ENCODE assay signal across 8 cellular contexts in genomic region chr5:100901851-100902341, GRCh38. TPM values are rescaled to one million over a fixed set of nuclear protein-coding genes. Genes with fewer than 3 reads are reported as not detected.
DNase-seq lines count a peak whose midpoint lies in the region; ATAC-seq lines count a peak whose summit lies in the region.

No MANE protein-coding gene starts in this region.

- intact Hi-C loops in right cardiac atrium (cut with DNase I) = loop anchor here in 1 of 4 donors (10.0 kb wide), 1 partner anchor 77 kb away; no protein-coding TSS in a partner anchor
- intact Hi-C loops in sciatic nerve (cut with DNase I) = no loop called here

- no peaks in the 10 kb centered on the region for H3K27me3 Mint-ChIP-seq in activated naive CD8-positive, alpha-beta T cell treated with anti-CD3 and anti-CD28 coated beads for 36 hours

- H3K9me3 ChIP-seq in right cardiac atrium (ENCODE audit: control insufficient read depth, low read length) = no peaks in the 10 kb centered on the region

- DNase-seq in activated gamma-delta T cell treated with Interleukin-2 at 50 U/mL for 16 hours (peak; percentile 63), activated gamma-delta T cell (lab: John Stamatoyannopoulos, UW) (no peak), SIG-M5 (lab: John Stamatoyannopoulos, UW) (peak; percentile 90), right cardiac atrium (peak in 2 of 3 donors; percentile 31 to 67), sciatic nerve (ENCODE audit: low spot score) (peak; percentile 50), ureter (ENCODE audit: low spot score) (no peak), D341Med (ENCODE audit: low spot score) (no peak)
- peak; percentile 64 for DNase-seq in activated naive CD8-positive, alpha-beta T cell treated with anti-CD3 and anti-CD28 coated beads for 36 hours

- peak overlapping the region; percentile 97 for H3K4me3 Mint-ChIP-seq in activated naive CD8-positive, alpha-beta T cell treated with anti-CD3 and anti-CD28 coated beads for 36 hours

- H3K36me3 Mint-ChIP-seq in activated naive CD8-positive, alpha-beta T cell treated with anti-CD3 and anti-CD28 coated beads for 36 hours = peaks cover 17% of the 10 kb centered on the region

- no peaks in the 10 kb centered on the region for H3K4me1 ChIP-seq in right cardiac atrium (ENCODE audit: control insufficient read depth, insufficient read depth, low read length)

- WGBS in right cardiac atrium = 3% methylated on average over 9 of the region's 9 CpGs

- peak overlapping the region; percentile 78 for H3K27ac ChIP-seq in right cardiac atrium (ENCODE audit: low read length)

- H3K4me3 ChIP-seq in right cardiac atrium (ENCODE audit: low read length) = peak overlapping the region; percentile 63

- ATAC-seq in right cardiac atrium (peak; percentile 72 to 81), sciatic nerve (peak; percentile 57)

- no peaks in the 10 kb centered on the region for H3K27me3 ChIP-seq in right cardiac atrium (ENCODE audit: control insufficient read depth, insufficient read depth)

- peak overlapping the region; percentile 99 for H3K27ac Mint-ChIP-seq in activated naive CD8-positive, alpha-beta T cell treated with anti-CD3 and anti-CD28 coated beads for 36 hours

- peaks cover 43% of the 10 kb centered on the region for H3K4me1 Mint-ChIP-seq in activated naive CD8-positive, alpha-beta T cell treated with anti-CD3 and anti-CD28 coated beads for 36 hours

- H3K9me3 Mint-ChIP-seq in activated naive CD8-positive, alpha-beta T cell treated with anti-CD3 and anti-CD28 coated beads for 36 hours = no peaks in the 10 kb centered on the region

RNA-seq across cellular contexts. Expression of gene ST8SIA4, which starts 1.2 kb away (rescaled TPM):
- 10 to 100 TPM; 14.6 to 17.3 TPM for total RNA-seq in activated naive CD8-positive, alpha-beta T cell treated with anti-CD3 and anti-CD28 coated beads for 36 hours
- total RNA-seq in right cardiac atrium = 1 to 10 TPM; 3.6 to 5.9 (median 4.3) TPM
- 0.84 TPM for polyA plus RNA-seq in right cardiac atrium
- 17.3 TPM for total RNA-seq in sciatic nerve
- total RNA-seq in ureter = 6.5 TPM

Comparison
In these comparisons a context has a peak if more than half of its experiments do, and no peak if none do; other contexts are left out.
1. DNase-seq: peak in activated gamma-delta T cell treated with Interleukin-2 at 50 U/mL for 16 hours (single experiment), SIG-M5 (single experiment), activated naive CD8-positive, alpha-beta T cell treated with anti-CD3 and anti-CD28 coated beads for 36 hours (single experiment), right cardiac atrium (2 of 3) and sciatic nerve (single experiment); none in activated gamma-delta T cell (single experiment), ureter (single experiment) and D341Med (single experiment).